18 cellular contexts compared by ENCODE assay signal in the genomic region with DNA sequence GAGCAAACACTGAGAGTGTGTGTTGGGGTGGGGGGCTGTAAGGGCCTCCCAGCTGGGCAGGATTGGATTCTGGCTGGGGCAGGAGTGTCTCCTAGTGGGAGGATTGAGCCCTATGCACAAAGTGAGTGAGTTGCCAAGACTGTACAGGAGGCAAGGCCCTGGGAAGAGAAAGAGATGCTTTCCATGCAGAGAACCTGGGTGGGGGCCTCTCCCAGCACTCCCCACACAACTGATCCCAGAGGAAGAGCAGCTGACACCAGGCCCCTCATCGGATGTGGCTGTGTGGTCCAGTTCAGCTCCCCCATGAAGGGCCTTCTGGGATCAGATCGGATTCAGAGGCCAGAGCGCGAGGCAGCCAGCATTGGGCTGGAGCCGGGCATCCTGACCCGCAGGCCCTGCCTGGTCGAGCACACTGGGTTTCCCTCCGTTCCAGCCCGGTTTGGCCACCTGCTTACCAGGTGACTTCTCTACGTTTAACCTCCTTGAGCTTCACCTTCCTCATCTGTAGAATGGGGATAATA. TPM values are rescaled to one million over a fixed set of nuclear protein-coding genes. Genes with fewer than 3 reads are reported as not detected.
"Had no signal": no experiment of that assay in that cellular context is flagged by ENCODE, and none has a peak within 500 bp of the region (broad histone marks: within the 10 kb centered on the region; RNA-seq: fewer than 3 reads in every experiment).

No MANE protein-coding gene starts in this region.

- H3K9me3 ChIP-seq: mucosa of descending colon had no signal

- H3K27ac Mint-ChIP-seq: activated CD8-positive, alpha-beta T cell treated with anti-CD3 and anti-CD28 coated beads for 36 hours; activated naive CD8-positive, alpha-beta T cell treated with anti-CD3 and anti-CD28 coated beads for 36 hours; memory B cell; T-cell had no signal

- H3K4me1 Mint-ChIP-seq: activated naive CD8-positive, alpha-beta T cell treated with anti-CD3 and anti-CD28 coated beads for 36 hours; memory B cell; T-cell had no signal

- H3K27ac ChIP-seq: epithelial cell of prostate, parathyroid adenoma had no signal

- H3K4me3 Mint-ChIP-seq: activated CD8-positive, alpha-beta T cell treated with anti-CD3 and anti-CD28 coated beads for 36 hours; activated naive CD8-positive, alpha-beta T cell treated with anti-CD3 and anti-CD28 coated beads for 36 hours; memory B cell; naive B cell; T-cell had no signal

- H3K9ac ChIP-seq: parathyroid adenoma had no signal

- H2AFZ ChIP-seq: parathyroid adenoma had no signal

- H3K9me3 Mint-ChIP-seq: activated CD8-positive, alpha-beta T cell treated with anti-CD3 and anti-CD28 coated beads for 36 hours; activated naive CD8-positive, alpha-beta T cell treated with anti-CD3 and anti-CD28 coated beads for 36 hours; T-cell had no signal

- H3K4me3 ChIP-seq: mucosa of descending colon had no signal

- H3K36me3 Mint-ChIP-seq: activated naive CD8-positive, alpha-beta T cell treated with anti-CD3 and anti-CD28 coated beads for 36 hours; memory B cell; naive B cell; T-cell had no signal

- DNase-seq: activated CD4-positive, alpha-beta T cell treated with anti-CD3 and anti-CD28 coated beads for 48 hours; activated CD4-positive, CD25-positive, alpha-beta regulatory T cell; activated CD8-positive, alpha-beta T cell treated with anti-CD3 and anti-CD28 coated beads for 36 hours; activated naive CD8-positive, alpha-beta T cell treated with anti-CD3 and anti-CD28 coated beads for 36 hours; amniotic stem cell; foreskin melanocyte; hypothalamus; mucosa of descending colon; naive B cell; stimulated activated CD4-positive, alpha-beta T cell treated with anti-CD3 and anti-CD28 coated beads, Interleukin-2, amount 100 ng/mL, for 24 hours; stimulated activated naive CD4-positive, alpha-beta T cell treated with Interleukin-2 at 50 U/mL for 16 hours; T1000; trophoblast cell had no signal

- ATAC-seq: activated CD8-positive, alpha-beta T cell treated with anti-CD3 and anti-CD28 coated beads for 36 hours; mucosa of descending colon; SK-N-SH treated with all-trans-retinoic acid at 6 μM for 48 hours; T-cell had no signal

RNA-seq across cellular contexts. Expression of gene KCNIP3, which starts 56.0 kb away (rescaled TPM):
- total RNA-seq: activated CD8-positive, alpha-beta T cell treated with anti-CD3 and anti-CD28 coated beads for 36 hours; activated naive CD8-positive, alpha-beta T cell treated with anti-CD3 and anti-CD28 coated beads for 36 hours; T-cell had no signal
